In the genomic region with DNA sequence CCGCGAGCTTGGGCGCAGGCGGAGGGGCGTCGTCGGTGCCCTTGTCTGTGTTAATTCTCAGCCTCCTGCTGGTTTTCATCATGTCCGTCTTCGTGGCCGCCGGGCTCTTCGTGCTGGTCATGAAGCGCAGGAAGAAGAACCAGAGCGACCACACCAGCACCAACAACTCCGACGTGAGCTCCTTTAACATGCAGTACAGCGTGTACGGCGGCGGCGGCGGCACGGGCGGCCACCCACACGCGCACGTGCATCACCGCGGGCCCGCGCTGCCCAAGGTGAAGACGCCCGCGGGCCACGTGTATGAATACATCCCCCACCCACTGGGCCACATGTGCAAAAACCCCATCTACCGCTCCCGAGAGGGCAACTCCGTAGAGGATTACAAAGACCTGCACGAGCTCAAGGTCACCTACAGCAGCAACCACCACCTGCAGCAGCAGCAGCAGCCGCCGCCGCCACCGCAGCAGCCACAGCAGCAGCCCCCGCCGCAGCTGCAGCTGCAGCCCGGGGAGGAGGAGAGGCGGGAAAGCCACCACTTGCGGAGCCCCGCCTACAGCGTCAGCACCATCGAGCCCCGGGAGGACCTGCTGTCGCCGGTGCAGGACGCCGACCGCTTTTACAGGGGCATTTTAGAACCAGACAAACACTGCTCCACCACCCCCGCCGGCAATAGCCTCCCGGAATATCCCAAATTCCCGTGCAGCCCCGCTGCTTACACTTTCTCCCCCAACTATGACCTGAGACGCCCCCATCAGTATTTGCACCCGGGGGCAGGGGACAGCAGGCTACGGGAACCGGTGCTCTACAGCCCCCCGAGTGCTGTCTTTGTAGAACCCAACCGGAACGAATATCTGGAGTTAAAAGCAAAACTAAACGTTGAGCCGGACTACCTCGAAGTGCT, we compare ENCODE assay signal across 9 cellular contexts. TPM values are rescaled to one million over a fixed set of nuclear protein-coding genes. Genes with fewer than 3 reads are reported as not detected.
DNase-seq lines count a peak whose midpoint lies in the region; ATAC-seq and TF ChIP-seq lines count a peak whose summit lies in the region.
"Had no signal": no experiment of that assay in that cellular context is flagged by ENCODE, and none has a peak within 500 bp of the region (broad histone marks: within the 10 kb centered on the region; RNA-seq: fewer than 3 reads in every experiment).

No MANE protein-coding gene starts in this region.

- 5 to 16% (median 10%) methylated on average over 31 to 72 of the region's 72 CpGs for WGBS in stomach, 5 donors

- H3K27ac ChIP-seq in ascending aorta, result no peak overlapping the region
- peak overlapping the region in 2 of 5 donors; percentile 17 to 20 for H3K27ac ChIP-seq in stomach

- no peak for TF ChIP-seq CTCF in ascending aorta (IDR thresholded peaks at IDR 0.05)
- no peak for TF ChIP-seq CTCF in kidney epithelial cell (IDR thresholded peaks at IDR 0.05; ENCODE audit: insufficient read depth, low read length, poor library complexity, severe bottlenecking)
- no peak for TF ChIP-seq CTCF in stomach (IDR thresholded peaks at IDR 0.05)

- H3K4me1 ChIP-seq in ascending aorta (peaks cover 2 to 4% of the 10 kb centered on the region in 2 donors), stomach (peaks cover 19 to 39% (median 26%) of the 10 kb centered on the region in 4 donors)

- DNase-seq in COR-L47 (lab: John Stamatoyannopoulos, UW) (peak; percentile 71), NCI-H1417 (lab: John Stamatoyannopoulos, UW) (peak; percentile 78 to 90 (median 85)), ascending aorta (ENCODE audit: low spot score in 2 of 2) (no peak), kidney epithelial cell (ENCODE audit: low read depth) (no peak), stomach (no peak), AML-193 (lab: John Stamatoyannopoulos, UW) (no peak)

- H3K4me3 ChIP-seq in ascending aorta, result peak overlapping the region; percentile 48 to 60
- peak overlapping the region; percentile 54 for H3K4me3 ChIP-seq in kidney epithelial cell (ENCODE audit: low read depth, low read length)
- peak overlapping the region; percentile 39 to 62 (median 50) for H3K4me3 ChIP-seq in stomach

- no peak for TF ChIP-seq POLR2A in stomach (IDR thresholded peaks at IDR 0.05)

- intact Hi-C loops in ascending aorta (cut with DNase I), result no loop called here
- intact Hi-C loops in stomach (cut with DNase I; ENCODE audit: low total_unique reads), result no loop called here

- H3K36me3 ChIP-seq in ascending aorta, result no peaks in the 10 kb centered on the region
- no peaks in the 10 kb centered on the region for H3K36me3 ChIP-seq in kidney epithelial cell (ENCODE audit: control insufficient read depth, insufficient read depth, low read length)
- no peaks in the 10 kb centered on the region for H3K36me3 ChIP-seq in stomach

- ATAC-seq in HG02885 (IDR thresholded peaks at IDR 0.05; ENCODE audit: poor library complexity, unreplicated experiment) (no peak), HG03520 (IDR thresholded peaks at IDR 0.05; ENCODE audit: unreplicated experiment) (no peak)
- ATAC-seq: HCT116 had no signal

- no peaks in the 10 kb centered on the region for H3K9me3 ChIP-seq in ascending aorta
- peaks cover 0 to 7% (median 0%) of the 10 kb centered on the region in 4 donors for H3K9me3 ChIP-seq in stomach

- no peak for TF ChIP-seq EP300 in stomach (IDR thresholded peaks at IDR 0.05)

- H3K27me3 ChIP-seq in ascending aorta, result peaks cover 9% of the 10 kb centered on the region
- H3K27me3 ChIP-seq in kidney epithelial cell (ENCODE audit: control insufficient read depth, insufficient read depth, low read length), result peaks cover 53% of the 10 kb centered on the region
- peaks cover 0 to 62% (median 54%) of the 10 kb centered on the region in 3 donors for H3K27me3 ChIP-seq in stomach

RNA-seq across cellular contexts. Expression of a gene that starts 6.4 kb away (rescaled TPM):
- total RNA-seq in ascending aorta, result not detected
- total RNA-seq in kidney epithelial cell, result under 0.01 TPM in 2 replicates
- 1 to 10 TPM in 1 of 5 donors, under 1 TPM in 2, not detected in 2; under 0.01 to 3.3 (median under 0.01) TPM for total RNA-seq in stomach
- polyA plus RNA-seq in stomach, result under 1 TPM in 2 of 3 donors, not detected in 1; under 0.01 to 0.08 TPM

Comparison
In these comparisons a context has a peak if more than half of its experiments do, and no peak if none do; other contexts are left out.
1. DNase-seq: peak in COR-L47 (single experiment) and NCI-H1417 (3 of 3); none in ascending aorta (0 of 2), kidney epithelial cell (single experiment), stomach (single experiment) and AML-193 (0 of 2).
2. Peak in every context shown above with its lines, with median percentiles within 50 percentile points of each other: H3K4me3 ChIP-seq.